ENCODE assay signal across 1 cellular context in the genomic region with DNA sequence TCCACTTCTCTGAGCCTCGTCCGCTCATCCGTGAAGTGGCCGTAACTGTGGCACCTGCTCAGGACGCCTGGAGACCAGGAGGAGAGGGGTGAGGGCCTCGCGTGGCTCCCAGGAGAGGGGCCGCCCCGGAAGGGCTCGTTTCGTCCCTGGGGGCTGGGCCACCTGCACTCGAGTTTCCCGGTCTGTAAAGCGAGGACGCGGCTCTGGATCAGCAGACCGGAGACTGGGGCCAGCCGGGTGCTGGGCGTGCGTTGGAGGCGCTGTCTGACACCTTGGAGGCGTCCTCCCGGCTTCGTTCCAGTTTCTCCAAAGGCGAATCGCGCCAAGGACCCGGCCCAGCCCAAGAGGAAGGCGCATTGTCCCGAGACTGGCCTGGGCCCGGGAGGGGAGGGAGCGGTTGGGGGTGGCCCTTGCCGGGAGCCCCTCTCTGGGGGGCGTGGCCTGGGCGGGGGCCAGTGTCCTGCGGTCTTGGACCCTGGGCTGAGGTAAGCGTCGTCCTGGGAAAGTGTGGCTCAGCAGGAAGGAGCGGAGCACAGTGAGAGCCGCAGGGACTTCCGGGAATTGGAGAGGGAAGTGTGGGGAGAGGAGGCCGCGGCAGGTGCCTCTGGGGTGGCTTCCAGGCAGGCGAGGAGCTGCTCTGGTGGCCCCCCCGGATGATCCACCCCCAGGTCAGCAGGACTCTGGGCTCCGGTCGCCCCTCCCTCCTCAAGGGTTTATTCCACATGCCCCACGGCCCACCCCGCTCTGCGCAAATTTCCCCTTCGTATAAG.
TF ChIP-seq lines count a peak whose summit lies in the region.

No MANE protein-coding gene starts in this region.

TF ChIP-seq in HepG2, 621 proteins besides CTCF, POLR2A, EP300 and RAD21 (continued from another document):
- TF ChIP-seq, protein P1, sequence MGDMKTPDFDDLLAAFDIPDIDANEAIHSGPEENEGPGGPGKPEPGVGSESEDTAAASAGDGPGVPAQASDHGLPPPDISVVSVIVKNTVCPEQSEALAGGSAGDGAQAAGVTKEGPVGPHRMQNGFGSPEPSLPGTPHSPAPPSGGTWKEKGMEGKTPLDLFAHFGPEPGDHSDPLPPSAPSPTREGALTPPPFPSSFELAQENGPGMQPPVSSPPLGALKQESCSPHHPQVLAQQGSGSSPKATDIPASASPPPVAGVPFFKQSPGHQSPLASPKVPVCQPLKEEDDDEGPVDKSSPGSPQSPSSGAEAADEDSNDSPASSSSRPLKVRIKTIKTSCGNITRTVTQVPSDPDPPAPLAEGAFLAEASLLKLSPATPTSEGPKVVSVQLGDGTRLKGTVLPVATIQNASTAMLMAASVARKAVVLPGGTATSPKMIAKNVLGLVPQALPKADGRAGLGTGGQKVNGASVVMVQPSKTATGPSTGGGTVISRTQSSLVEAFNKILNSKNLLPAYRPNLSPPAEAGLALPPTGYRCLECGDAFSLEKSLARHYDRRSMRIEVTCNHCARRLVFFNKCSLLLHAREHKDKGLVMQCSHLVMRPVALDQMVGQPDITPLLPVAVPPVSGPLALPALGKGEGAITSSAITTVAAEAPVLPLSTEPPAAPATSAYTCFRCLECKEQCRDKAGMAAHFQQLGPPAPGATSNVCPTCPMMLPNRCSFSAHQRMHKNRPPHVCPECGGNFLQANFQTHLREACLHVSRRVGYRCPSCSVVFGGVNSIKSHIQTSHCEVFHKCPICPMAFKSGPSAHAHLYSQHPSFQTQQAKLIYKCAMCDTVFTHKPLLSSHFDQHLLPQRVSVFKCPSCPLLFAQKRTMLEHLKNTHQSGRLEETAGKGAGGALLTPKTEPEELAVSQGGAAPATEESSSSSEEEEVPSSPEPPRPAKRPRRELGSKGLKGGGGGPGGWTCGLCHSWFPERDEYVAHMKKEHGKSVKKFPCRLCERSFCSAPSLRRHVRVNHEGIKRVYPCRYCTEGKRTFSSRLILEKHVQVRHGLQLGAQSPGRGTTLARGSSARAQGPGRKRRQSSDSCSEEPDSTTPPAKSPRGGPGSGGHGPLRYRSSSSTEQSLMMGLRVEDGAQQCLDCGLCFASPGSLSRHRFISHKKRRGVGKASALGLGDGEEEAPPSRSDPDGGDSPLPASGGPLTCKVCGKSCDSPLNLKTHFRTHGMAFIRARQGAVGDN (CRISPR knock-in tag; IDR thresholded peaks at IDR 0.05) = peak; percentile 30; the same call in 1 of the 2 replicates
- TF ChIP-seq HNRNPL (IDR thresholded peaks at IDR 0.05; ENCODE audit: low read depth, low read length) (0 out of 2 replicates have a peak, but pooled peaks have one; percentile 13), ZSCAN21 (CRISPR knock-in tag; IDR thresholded peaks at IDR 0.05; ENCODE audit: borderline replicate concordance) (peak; percentile 20; the same call in 1 of the 2 replicates), ZBTB33 (CRISPR knock-in tag; IDR thresholded peaks at IDR 0.05) (peak; percentile 64)
